ENCODE assay signal across 8 cellular contexts in the genomic region with DNA sequence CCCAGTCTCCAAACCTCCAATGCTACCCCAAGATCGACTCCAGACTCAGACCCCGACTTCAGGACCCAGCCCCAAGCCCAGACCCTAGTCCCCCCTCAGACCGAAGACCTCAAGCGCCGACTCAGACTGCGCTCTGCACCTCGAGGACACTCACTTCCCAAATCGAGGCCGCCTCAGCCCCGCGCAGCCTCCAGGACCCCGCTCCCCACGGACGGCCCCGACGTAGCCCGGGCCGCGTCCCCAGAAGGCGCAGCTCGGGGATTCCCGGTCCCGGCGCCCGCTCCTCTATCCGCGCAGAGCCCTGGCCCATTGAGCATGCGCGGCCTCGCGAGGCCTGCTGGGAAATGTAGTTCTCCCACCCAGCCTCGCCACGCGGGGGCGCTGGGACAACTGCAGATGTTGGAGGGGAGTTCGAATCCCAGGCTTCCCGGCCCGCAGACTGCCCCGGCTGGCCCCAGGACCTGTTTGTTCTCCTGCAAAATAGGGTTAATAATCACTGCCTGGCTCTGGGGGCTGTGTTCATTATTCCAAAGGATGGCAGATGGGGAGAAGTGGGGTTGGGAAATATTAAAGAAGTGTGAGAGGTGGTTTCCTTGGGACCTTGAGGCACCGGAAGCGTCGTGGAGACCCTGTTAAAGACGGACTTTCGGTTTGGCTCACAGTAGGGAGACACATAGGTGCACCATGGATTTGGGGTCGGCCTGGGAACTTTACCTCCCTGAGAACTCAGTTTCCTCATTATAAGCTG. TPM values are rescaled to one million over a fixed set of nuclear protein-coding genes. Genes with fewer than 3 reads are reported as not detected.
DNase-seq lines count a peak whose midpoint lies in the region; ATAC-seq lines count a peak whose summit lies in the region.

A gene with protein sequence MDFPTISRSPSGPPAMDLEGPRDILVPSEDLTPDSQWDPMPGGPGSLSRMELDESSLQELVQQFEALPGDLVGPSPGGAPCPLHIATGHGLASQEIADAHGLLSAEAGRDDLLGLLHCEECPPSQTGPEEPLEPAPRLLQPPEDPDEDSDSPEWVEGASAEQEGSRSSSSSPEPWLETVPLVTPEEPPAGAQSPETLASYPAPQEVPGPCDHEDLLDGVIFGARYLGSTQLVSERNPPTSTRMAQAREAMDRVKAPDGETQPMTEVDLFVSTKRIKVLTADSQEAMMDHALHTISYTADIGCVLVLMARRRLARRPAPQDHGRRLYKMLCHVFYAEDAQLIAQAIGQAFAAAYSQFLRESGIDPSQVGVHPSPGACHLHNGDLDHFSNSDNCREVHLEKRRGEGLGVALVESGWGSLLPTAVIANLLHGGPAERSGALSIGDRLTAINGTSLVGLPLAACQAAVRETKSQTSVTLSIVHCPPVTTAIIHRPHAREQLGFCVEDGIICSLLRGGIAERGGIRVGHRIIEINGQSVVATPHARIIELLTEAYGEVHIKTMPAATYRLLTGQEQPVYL (minus strand): TSS at position 311 of the 748 bp plus-strand sequence. CDS start 1,428 bp downstream, outside the sequence.

- ATAC-seq in GM18520 (IDR thresholded peaks at IDR 0.05; ENCODE audit: unreplicated experiment) (peak; percentile 36), HG03342 (IDR thresholded peaks at IDR 0.05; ENCODE audit: unreplicated experiment) (peak; percentile 47)

- DNase-seq in A172 (ENCODE audit: low spot score) (peak; percentile 85), NCI-H446 treated with DMSO at 0.1 percent for 48 hours (lab: John Stamatoyannopoulos, UW) (peak; percentile 66), cerebellum (ENCODE audit: low spot score) (peak; percentile 92), kidney glomerular epithelial cell (lab: John Stamatoyannopoulos, UW) (peak; percentile 75)
- DNase-seq in activated CD4-positive, alpha-beta T cell treated with anti-CD3 and anti-CD28 coated beads for 1 hour: peak; percentile 94
- peak; percentile 91 to 95 for DNase-seq in stimulated activated CD4-positive, alpha-beta T cell treated with anti-CD3 and anti-CD28 coated beads, Interleukin-15, amount 100 ng/mL, for 48 hours (ENCODE audit: low read depth in 2 of 2)

RNA-seq across cellular contexts. Expression of the gene that starts here (rescaled TPM):
- total RNA-seq in A172 (2014; rRNA removed; shearing (Covaris generic)): 22.2 and 28.7 TPM in 2 replicates
- 17.2 TPM for total RNA-seq in cerebellum

Comparison
In these comparisons a context has a peak if more than half of its experiments do, and no peak if none do; other contexts are left out.
1. Peak in every context shown above with its lines: DNase-seq and ATAC-seq.